Comparison of ENCODE assay signal across 10 cellular contexts in the genomic region with DNA sequence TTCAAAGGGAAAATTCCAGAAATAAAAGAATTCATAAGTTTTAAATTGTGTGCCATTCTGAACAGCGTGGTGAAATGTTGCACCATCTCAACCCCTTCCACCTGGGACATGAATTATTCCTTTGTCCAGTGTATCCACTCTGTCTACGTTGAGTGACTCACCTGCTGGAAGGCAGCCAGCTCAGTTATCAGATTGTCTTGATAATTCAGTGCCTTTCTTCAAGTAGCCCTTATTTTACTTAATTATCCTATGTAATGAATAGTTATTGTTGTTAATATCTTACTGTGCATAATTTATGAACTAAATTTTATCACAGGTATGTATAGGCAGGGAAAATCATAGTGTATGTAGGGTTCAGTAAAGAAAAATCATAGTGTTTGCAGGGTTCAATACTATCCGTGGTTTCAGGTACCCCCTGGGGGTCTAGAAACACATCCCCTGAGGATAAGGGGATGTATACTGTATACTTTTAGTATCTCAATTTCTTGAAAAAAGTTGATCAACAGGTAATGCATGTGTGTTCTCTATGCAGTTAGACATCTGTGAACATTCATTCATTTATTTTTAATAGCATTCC. TPM values are rescaled to one million over a fixed set of nuclear protein-coding genes. Genes with fewer than 3 reads are reported as not detected.
DNase-seq lines count a peak whose midpoint lies in the region; ATAC-seq and TF ChIP-seq lines count a peak whose summit lies in the region.
"Had no signal": no experiment of that assay in that cellular context is flagged by ENCODE, and none has a peak within 500 bp of the region (broad histone marks: within the 10 kb centered on the region; RNA-seq: fewer than 3 reads in every experiment).

No MANE protein-coding gene starts in this region.

- H3K4me1 ChIP-seq in smooth muscle cell (ENCODE audit: low read depth) (no peaks in the 10 kb centered on the region), HAP-1 (no peaks in the 10 kb centered on the region)

- H3K27me3 ChIP-seq in smooth muscle cell (ENCODE audit: low read depth) (no peaks in the 10 kb centered on the region), HAP-1 (ENCODE audit: low read depth) (peaks cover 16% of the 10 kb centered on the region)

- TF ChIP-seq CTCF in smooth muscle cell (IDR thresholded peaks at IDR 0.05; ENCODE audit: borderline replicate concordance, insufficient read depth, poor library complexity, severe bottlenecking), result no peak

- DNase-seq in NCI-H1092 treated with DMSO at 0.1 percent for 48 hours (lab: John Stamatoyannopoulos, UW), result peak; percentile 15
- DNase-seq in NCI-H1092 (lab: John Stamatoyannopoulos, UW), result no peak
- DNase-seq in SK-MEL-5 (ENCODE audit: low read depth, low spot score), result peak; percentile 51
- DNase-seq in smooth muscle cell (lab: John Stamatoyannopoulos, UW; ENCODE audit: unreplicated experiment), result no peak
- no peak for DNase-seq in NCI-H2107 treated with DMSO at 0.1 percent for 48 hours (lab: John Stamatoyannopoulos, UW; ENCODE audit: unreplicated experiment)
- no peak for DNase-seq in HAP-1 (ENCODE audit: low spot score in 2 of 2)
- no peak for DNase-seq in foreskin melanocyte
- DNase-seq: GM23248 had no signal

- no peak overlapping the region for H2AFZ ChIP-seq in smooth muscle cell (ENCODE audit: low read depth)
- H2AFZ ChIP-seq: GM23248 had no signal

- no peaks in the 10 kb centered on the region for H3K9me3 ChIP-seq in smooth muscle cell (replicated peaks; ENCODE audit: low read depth)
- H3K9me3 ChIP-seq in HAP-1, result no peaks in the 10 kb centered on the region
- H3K9me3 ChIP-seq: thoracic aorta had no signal

- peak; percentile 37 for ATAC-seq in HG03159 (IDR thresholded peaks at IDR 0.05; ENCODE audit: unreplicated experiment)

- peak overlapping the region; percentile 4 for H3K27ac ChIP-seq in smooth muscle cell (ENCODE audit: low read depth)
- H3K27ac ChIP-seq: GM23248, thoracic aorta had no signal

- H3K9ac ChIP-seq in smooth muscle cell (ENCODE audit: low read depth), result no peak overlapping the region
- H3K9ac ChIP-seq: GM23248 had no signal

- in situ Hi-C loops in SK-MEL-5 (cut with HindIII; ENCODE audit: low pct_unique_long_range_greater_than_20kb, low sequenced_read_pairs), result no loop called here
- in situ Hi-C loops in HAP-1 (cut with MboI; ENCODE audit: low sequenced_read_pairs), result no loop called here

- H4K20me1 ChIP-seq in smooth muscle cell (ENCODE audit: low read depth), result no peaks in the 10 kb centered on the region

- WGBS in smooth muscle cell (ENCODE audit: low lambda C conversion rate), result 66% methylated on average over 3 of the region's 3 CpGs

- no peaks in the 10 kb centered on the region for H3F3A ChIP-seq in smooth muscle cell (ENCODE audit: low read depth)

- H3K79me2 ChIP-seq in smooth muscle cell (ENCODE audit: low read depth), result no peaks in the 10 kb centered on the region

- H3K4me3 ChIP-seq in smooth muscle cell (no peak overlapping the region), HAP-1 (no peak overlapping the region)
- H3K4me3 ChIP-seq: GM23248, thoracic aorta had no signal

- H3K36me3 ChIP-seq in smooth muscle cell (ENCODE audit: low read depth) (no peaks in the 10 kb centered on the region), HAP-1 (replicated peaks) (no peaks in the 10 kb centered on the region)
- H3K36me3 ChIP-seq: thoracic aorta had no signal

- H3K4me2 ChIP-seq in smooth muscle cell, result no peak overlapping the region

RNA-seq across cellular contexts. Expression of gene PCTP, which starts 7.7 kb away (rescaled TPM):
- total RNA-seq in SK-MEL-5 (2014; rRNA removed; shearing (Covaris generic)), result 51.6 and 51.8 TPM in 2 replicates
- 54.4 and 59.5 TPM in 2 replicates for polyA plus RNA-seq in SK-MEL-5 (2015; cell fraction: cytosol; rRNA removed)
- 23.6 and 29.9 TPM in 2 replicates for polyA plus RNA-seq in SK-MEL-5 (2015; cell fraction: nucleus; rRNA removed)
- 15.1 and 16.0 TPM in 2 replicates for total RNA-seq in smooth muscle cell
- polyA plus RNA-seq in smooth muscle cell, result 14.4 and 18.7 TPM in 2 replicates

RNA-seq across cellular contexts. Expression of gene TMEM100, which starts 20.5 kb away (rescaled TPM):
- total RNA-seq in SK-MEL-5 (2014; rRNA removed; shearing (Covaris generic)), result 10.4 and 10.7 TPM in 2 replicates
- polyA plus RNA-seq in SK-MEL-5 (2015; cell fraction: cytosol; rRNA removed), result 8.5 and 11.0 TPM in 2 replicates
- 23.7 and 28.1 TPM in 2 replicates for polyA plus RNA-seq in SK-MEL-5 (2015; cell fraction: nucleus; rRNA removed)
- total RNA-seq in smooth muscle cell, result 2.9 and 4.5 TPM in 2 replicates
- 1.9 and 2.0 TPM in 2 replicates for polyA plus RNA-seq in smooth muscle cell
- total RNA-seq: GM23248 had no signal

Comparison
In these comparisons a context has a peak if more than half of its experiments do, and no peak if none do; other contexts are left out.
1. DNase-seq: peak in NCI-H1092 treated with DMSO at 0.1 percent for 48 hours (single experiment) and SK-MEL-5 (single experiment); none in NCI-H1092 (single experiment), smooth muscle cell (single experiment), NCI-H2107 treated with DMSO at 0.1 percent for 48 hours (single experiment), HAP-1 (0 of 2) and foreskin melanocyte (single experiment).